ENCODE assay signal across 9 cellular contexts in genomic region chr1:24926596-24927249, GRCh38. TPM values are rescaled to one million over a fixed set of nuclear protein-coding genes. Genes with fewer than 3 reads are reported as not detected.
DNase-seq lines count a peak whose midpoint lies in the region; ATAC-seq and TF ChIP-seq lines count a peak whose summit lies in the region.
"Had no signal": no experiment of that assay in that cellular context is flagged by ENCODE, and none has a peak within 500 bp of the region (broad histone marks: within the 10 kb centered on the region; RNA-seq: fewer than 3 reads in every experiment).

No MANE protein-coding gene starts in this region.

- H3K9ac ChIP-seq in endodermal cell (ENCODE audit: extremely low read depth, low read length, poor library complexity, severe bottlenecking) (no peak overlapping the region), subcutaneous abdominal adipose tissue (ENCODE audit: low read length in 5 of 5) (no peak overlapping the region)

- no peak for DNase-seq in activated naive CD4-positive, alpha-beta T cell treated with anti-CD3 and anti-CD28 coated beads, Interleukin-2, amount 10 ng/mL, durations not matched to agents 7 days and 5 days
- DNase-seq in activated naive CD4-positive, alpha-beta T cell treated with anti-CD3 and anti-CD28 coated beads, Interleukin-2, amount 50 U/mL, for 16 hours: no peak
- DNase-seq in Peyer's patch (no peak), endodermal cell (peak; percentile 75), DMS153 (lab: John Stamatoyannopoulos, UW) (no peak)
- no peak for DNase-seq in stimulated activated CD4-positive, alpha-beta T cell treated with anti-CD3 and anti-CD28 coated beads, Interleukin-15, amount 100 ng/mL, for 24 hours

- no peak for TF ChIP-seq POLR2A in Peyer's patch (IDR thresholded peaks at IDR 0.05)

- CTCF ChIA-PET in activated naive CD4-positive, alpha-beta T cell treated with anti-CD3 and anti-CD28 coated beads, Interleukin-2, amount 10 ng/mL, durations not matched to agents 7 days and 5 days (lab: Charles Lee): interaction anchor here (0.7 to 11.0 kb wide), 4 partner anchors 38 to 174 kb away, joined by 3 to 114 read pairs (median 6); no protein-coding TSS in a partner anchor

- H3K27me3 ChIP-seq in Peyer's patch (peaks cover 0 to 54% of the 10 kb centered on the region in 2 donors), endodermal cell (ENCODE audit: control insufficient read depth, insufficient read depth, low read length, poor library complexity, severe bottlenecking) (peaks cover 66% of the 10 kb centered on the region), subcutaneous abdominal adipose tissue (ENCODE audit: control insufficient read depth in 5 of 5, insufficient read depth in 4 of 5, low read length in 5 of 5) (peaks cover 50 to 78% (median 64%) of the 10 kb centered on the region in 5 donors)

- no peaks in the 10 kb centered on the region for H3K27me3 Mint-ChIP-seq in activated naive CD4-positive, alpha-beta T cell treated with anti-CD3 and anti-CD28 coated beads, Interleukin-2, amount 10 ng/mL, durations not matched to agents 7 days and 5 days
- H3K27me3 Mint-ChIP-seq in endodermal cell (ENCODE audit: insufficient read depth): peaks cover 56% of the 10 kb centered on the region

- H3K4me1 Mint-ChIP-seq in activated naive CD4-positive, alpha-beta T cell treated with anti-CD3 and anti-CD28 coated beads, Interleukin-2, amount 10 ng/mL, durations not matched to agents 7 days and 5 days: peaks cover 68% of the 10 kb centered on the region
- H3K4me1 Mint-ChIP-seq in endodermal cell: peaks cover 21% of the 10 kb centered on the region

- H3K27ac ChIP-seq in Peyer's patch: peak overlapping the region in 3 of 4 donors; percentile 18 to 98 (median 21)
- no peak overlapping the region for H3K27ac ChIP-seq in endodermal cell (ENCODE audit: low read depth, low read length)
- no peak overlapping the region for H3K27ac ChIP-seq in subcutaneous abdominal adipose tissue (ENCODE audit: low read depth, low read length)

- peak overlapping the region; percentile 81 for H3K27ac Mint-ChIP-seq in activated naive CD4-positive, alpha-beta T cell treated with anti-CD3 and anti-CD28 coated beads, Interleukin-2, amount 10 ng/mL, durations not matched to agents 7 days and 5 days
- H3K27ac Mint-ChIP-seq in endodermal cell: no peak overlapping the region

- peaks cover 63% of the 10 kb centered on the region for H3K36me3 Mint-ChIP-seq in activated naive CD4-positive, alpha-beta T cell treated with anti-CD3 and anti-CD28 coated beads, Interleukin-2, amount 10 ng/mL, durations not matched to agents 7 days and 5 days
- no peaks in the 10 kb centered on the region for H3K36me3 Mint-ChIP-seq in endodermal cell (ENCODE audit: low read depth)

- WGBS in endodermal cell (ENCODE audit: insufficient coverage in 1 of 2, insufficient read length in 1 of 2), 2 experiments: 48 to 51% methylated on average over 4 to 15 of the region's 15 CpGs

- H3K9me3 Mint-ChIP-seq in activated naive CD4-positive, alpha-beta T cell treated with anti-CD3 and anti-CD28 coated beads, Interleukin-2, amount 10 ng/mL, durations not matched to agents 7 days and 5 days: no peaks in the 10 kb centered on the region
- no peaks in the 10 kb centered on the region for H3K9me3 Mint-ChIP-seq in endodermal cell

- H3K4me3 Mint-ChIP-seq in activated naive CD4-positive, alpha-beta T cell treated with anti-CD3 and anti-CD28 coated beads, Interleukin-2, amount 10 ng/mL, durations not matched to agents 7 days and 5 days: peak overlapping the region; percentile 93
- H3K4me3 Mint-ChIP-seq in endodermal cell: no peak overlapping the region

- peak overlapping the region in 1 of 4 donors; percentile 79 for H3K4me3 ChIP-seq in Peyer's patch
- no peak overlapping the region for H3K4me3 ChIP-seq in endodermal cell (ENCODE audit: low read length)
- peak overlapping the region in 4 of 5 donors; percentile 11 to 31 (median 24) for H3K4me3 ChIP-seq in subcutaneous abdominal adipose tissue (ENCODE audit: low read depth in 1 of 5, low read length in 5 of 5)
- H3K4me3 ChIP-seq: lung had no signal

- no peak for ATAC-seq in GM21576 (IDR thresholded peaks at IDR 0.05; ENCODE audit: unreplicated experiment)

- TF ChIP-seq CTCF in Peyer's patch (IDR thresholded peaks at IDR 0.05) (no peak), endodermal cell (conservative IDR thresholded peaks at IDR 0.05) (no peak)

- H3K4me1 ChIP-seq in Peyer's patch: peaks cover 0 to 41% (median 37%) of the 10 kb centered on the region in 4 donors
- H3K4me1 ChIP-seq in endodermal cell (ENCODE audit: control insufficient read depth, insufficient read depth, low read length): peaks cover 4% of the 10 kb centered on the region
- peaks cover 0 to 47% (median 30%) of the 10 kb centered on the region in 5 donors for H3K4me1 ChIP-seq in subcutaneous abdominal adipose tissue (ENCODE audit: control insufficient read depth in 5 of 5, insufficient read depth in 5 of 5, low read length in 5 of 5)

- H3K36me3 ChIP-seq in Peyer's patch (no peaks in the 10 kb centered on the region), endodermal cell (ENCODE audit: control insufficient read depth, insufficient read depth, low read length) (no peaks in the 10 kb centered on the region), subcutaneous abdominal adipose tissue (ENCODE audit: control insufficient read depth in 5 of 5, insufficient read depth in 5 of 5, low read length in 5 of 5) (no peaks in the 10 kb centered on the region)

- no peaks in the 10 kb centered on the region for H3K9me3 ChIP-seq in Peyer's patch
- no peaks in the 10 kb centered on the region for H3K9me3 ChIP-seq in endodermal cell (ENCODE audit: control insufficient read depth, low read length)
- H3K9me3 ChIP-seq in subcutaneous abdominal adipose tissue (ENCODE audit: control insufficient read depth in 5 of 5, low read length in 5 of 5): no peaks in the 10 kb centered on the region

RNA-seq across cellular contexts. Expression of gene RUNX3, which starts 3.4 kb away (rescaled TPM):
- total RNA-seq in Peyer's patch: 1 to 10 TPM; 2.1 to 9.9 (median 6.0) TPM
- under 1 TPM; 0.24 to 0.31 TPM for total RNA-seq in endodermal cell
- 0.14 TPM for polyA plus RNA-seq in endodermal cell (2013, experiment 1 of 2)
- polyA plus RNA-seq in endodermal cell (2013, experiment 2 of 2): 0.17 TPM

Comparison
In these comparisons a context has a peak if more than half of its experiments do, and no peak if none do; other contexts are left out.
1. H3K27ac ChIP-seq: peak in Peyer's patch (3 of 4); none in endodermal cell (single experiment) and subcutaneous abdominal adipose tissue (single experiment).